Comparison of ENCODE assay signal across 15 cellular contexts in the genomic region with DNA sequence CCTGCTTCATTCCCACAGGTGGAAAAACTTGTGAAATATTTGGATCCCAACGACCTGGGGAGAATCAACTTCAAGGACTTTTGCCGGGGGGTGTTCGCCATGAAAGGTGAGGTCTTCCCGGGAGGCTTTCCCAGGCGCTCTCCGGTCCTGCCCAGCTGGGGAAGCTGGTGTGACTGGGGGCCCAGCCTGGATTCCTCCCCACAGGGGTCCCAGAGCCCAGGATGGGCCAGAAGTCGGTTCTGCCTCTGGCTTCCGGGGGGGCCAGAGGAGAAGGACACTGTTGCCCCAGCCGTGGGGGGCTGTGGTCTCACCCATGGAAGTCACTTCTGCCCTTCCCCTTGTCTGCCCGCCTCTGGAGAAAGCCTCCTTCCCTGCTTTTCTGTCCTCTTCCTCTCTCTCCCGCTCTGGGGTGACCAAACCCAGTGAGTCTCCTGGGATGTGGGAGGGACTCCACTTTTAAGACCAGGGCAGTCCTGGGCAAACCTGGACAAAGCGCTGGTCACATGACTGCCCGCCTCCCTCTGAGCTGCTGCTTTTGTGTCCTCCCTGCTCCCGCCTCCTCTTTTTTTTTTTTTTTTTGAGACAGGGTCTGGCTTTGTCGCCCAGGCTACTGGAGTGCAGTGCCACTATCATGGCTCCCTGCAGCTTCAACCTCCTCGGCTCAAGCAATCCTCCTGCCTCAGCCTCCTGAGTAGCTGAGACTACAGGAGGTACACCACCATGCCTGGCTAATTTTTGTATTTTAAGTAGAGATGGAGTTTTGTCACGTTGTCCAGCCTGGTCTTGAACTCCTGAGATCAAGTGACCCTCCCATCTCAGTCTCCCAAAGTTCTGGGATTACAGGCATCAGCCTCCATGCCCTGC. TPM values are rescaled to one million over a fixed set of nuclear protein-coding genes. Genes with fewer than 3 reads are reported as not detected.
A peak's percentile ranks its signal among the peaks of the same experiment; 100 is the strongest.
DNase-seq lines count a peak whose midpoint lies in the region; ATAC-seq and TF ChIP-seq lines count a peak whose summit lies in the region.
"Had no signal": no experiment of that assay in that cellular context is flagged by ENCODE, and none has a peak within 500 bp of the region (broad histone marks: within the 10 kb centered on the region; RNA-seq: fewer than 3 reads in every experiment).

No MANE protein-coding gene starts in this region.

- H3K79me2 ChIP-seq in GM23338 (replicated peaks; ENCODE audit: insufficient read depth) = no peaks in the 10 kb centered on the region

- H3K36me3 ChIP-seq in GM23338 (ENCODE audit: insufficient read depth) = no peaks in the 10 kb centered on the region

- H3K4me1 ChIP-seq in GM23338 (ENCODE audit: insufficient read depth) = no peaks in the 10 kb centered on the region

- no peaks in the 10 kb centered on the region for H3K9me2 ChIP-seq in GM23338 (ENCODE audit: insufficient read depth)

- H3K4me2 ChIP-seq in GM23338 = no peak overlapping the region

- H3K27me3 Mint-ChIP-seq in GM23338 (ENCODE audit: insufficient read depth, low read depth, poor library complexity) (peaks cover 6% of the 10 kb centered on the region), chondrocyte (ENCODE audit: low read depth) (peaks cover 42% of the 10 kb centered on the region), neural crest cell (ENCODE audit: low read depth) (peaks cover 20% of the 10 kb centered on the region)

- H3K4me1 Mint-ChIP-seq in GM23338 = peaks cover 13% of the 10 kb centered on the region
- no peaks in the 10 kb centered on the region for H3K4me1 Mint-ChIP-seq in chondrocyte (ENCODE audit: low read depth)
- peaks cover 21% of the 10 kb centered on the region for H3K4me1 Mint-ChIP-seq in neural crest cell

- H3K4me3 Mint-ChIP-seq in GM23338 = no peak overlapping the region; the same call in 2 of the 3 replicates
- no peak overlapping the region for H3K4me3 Mint-ChIP-seq in chondrocyte (ENCODE audit: unreplicated experiment)
- H3K4me3 Mint-ChIP-seq in neural crest cell = peak overlapping the region; percentile 79
- H3K4me3 Mint-ChIP-seq: activated CD4-positive, alpha-beta memory T cell treated with anti-CD3 and anti-CD28 coated beads, Interleukin-2, amount 10 ng/mL, durations not matched to agents 7 days and 5 days had no signal

- H3K36me3 Mint-ChIP-seq in GM23338 (ENCODE audit: low read depth) = no peaks in the 10 kb centered on the region
- no peaks in the 10 kb centered on the region for H3K36me3 Mint-ChIP-seq in chondrocyte (ENCODE audit: low read depth)
- H3K36me3 Mint-ChIP-seq in neural crest cell (ENCODE audit: low read depth) = no peaks in the 10 kb centered on the region

- peak overlapping the region; percentile 89; the same call in 1 of the 2 replicates for H3K27ac Mint-ChIP-seq in GM23338
- no peak overlapping the region for H3K27ac Mint-ChIP-seq in chondrocyte (ENCODE audit: unreplicated experiment)
- H3K27ac Mint-ChIP-seq in neural crest cell (ENCODE audit: unreplicated experiment) = peak overlapping the region; percentile 98
- H3K27ac Mint-ChIP-seq: activated CD4-positive, alpha-beta memory T cell treated with anti-CD3 and anti-CD28 coated beads, Interleukin-2, amount 10 ng/mL, durations not matched to agents 7 days and 5 days had no signal

- no peaks in the 10 kb centered on the region; the same call in 2 of the 3 replicates for H3K9me3 Mint-ChIP-seq in GM23338
- H3K9me3 Mint-ChIP-seq in chondrocyte (ENCODE audit: low read depth) = peaks cover 3% of the 10 kb centered on the region
- no peaks in the 10 kb centered on the region for H3K9me3 Mint-ChIP-seq in neural crest cell
- H3K9me3 Mint-ChIP-seq: activated CD4-positive, alpha-beta memory T cell treated with anti-CD3 and anti-CD28 coated beads, Interleukin-2, amount 10 ng/mL, durations not matched to agents 7 days and 5 days had no signal

- H3K4me3 ChIP-seq in GM23338 = no peak overlapping the region
- H3K4me3 ChIP-seq: dorsolateral prefrontal cortex, GM12878, skin epidermis had no signal

- H3K27ac ChIP-seq in GM23338 (ENCODE audit: low read depth) = no peak overlapping the region
- H3K27ac ChIP-seq: skin epidermis, WERI-Rb-1 had no signal

- DNase-seq in GM23338 (ENCODE audit: low spot score) (no peak), M059J (ENCODE audit: low read depth) (peak; percentile 20), chondrocyte (ENCODE audit: low spot score) (peak; percentile 64), neural crest cell (ENCODE audit: low read depth, low spot score) (peak; percentile 40), CD1c-positive myeloid dendritic cell (ENCODE audit: extremely low spot score) (no peak), HK-2 (ENCODE audit: unreplicated experiment) (no peak), GF-D8 (lab: John Stamatoyannopoulos, UW) (no peak)
- DNase-seq: activated CD4-positive, alpha-beta memory T cell treated with anti-CD3 and anti-CD28 coated beads, Interleukin-2, amount 10 ng/mL, durations not matched to agents 7 days and 5 days; dorsolateral prefrontal cortex; NCI-H187; WERI-Rb-1 had no signal

- no peak overlapping the region; the same call in 1 of the 2 replicates for H2AFZ ChIP-seq in GM23338

- H3F3A ChIP-seq in GM23338 (replicated peaks; ENCODE audit: low read depth) = no peaks in the 10 kb centered on the region

- TF ChIP-seq CTCF in GM23338 (conservative IDR thresholded peaks at IDR 0.05; ENCODE audit: low read depth in 2 of 2) (no peak), chondrocyte (IDR thresholded peaks at IDR 0.05) (no peak), neural crest cell (conservative IDR thresholded peaks at IDR 0.05) (no peak)

- no peaks in the 10 kb centered on the region for H3K27me3 ChIP-seq in GM23338 (ENCODE audit: insufficient read depth)
- H3K27me3 ChIP-seq: dorsolateral prefrontal cortex had no signal

- no peaks in the 10 kb centered on the region for H4K20me1 ChIP-seq in GM23338 (replicated peaks; ENCODE audit: insufficient read depth)

- ATAC-seq in GM23338 (peak; percentile 74), HG03378 (IDR thresholded peaks at IDR 0.05; ENCODE audit: unreplicated experiment) (no peak)
- ATAC-seq: esophagus mucosa had no signal

TF ChIP-seq in GM23338, 12 proteins besides CTCF, POLR2A, EP300 and RAD21 (continues in another document):
- no peak for TF ChIP-seq STAT1 (IDR thresholded peaks at IDR 0.05; ENCODE audit: unreplicated experiment)
- TF ChIP-seq EZH2 (IDR thresholded peaks at IDR 0.05; ENCODE audit: low read depth, unreplicated experiment) = no peak
- TF ChIP-seq ZNF331 (CRISPR knock-in tag; IDR thresholded peaks at IDR 0.05; ENCODE audit: low read depth) = no peak
- no peak for TF ChIP-seq POLR2AphosphoS5 (IDR thresholded peaks at IDR 0.05; ENCODE audit: low read depth)
- TF ChIP-seq NANOG (IDR thresholded peaks at IDR 0.05; ENCODE audit: borderline replicate concordance) = no peak

RNA-seq across cellular contexts. Expression of a gene that starts 40.6 kb away (rescaled TPM):
- total RNA-seq in GM23338 (2014; rRNA removed; shearing (Covaris generic)) = 65.1 and 65.6 TPM in 2 replicates
- polyA plus RNA-seq in GM23338 (2016; fragmentation: Nextera tagmentation; extraction: Ambion mirVana) = 26.0 and 26.7 TPM in 2 replicates
- total RNA-seq in M059J (2014; rRNA removed; shearing (Covaris generic)) = 2.0 and 2.7 TPM in 2 replicates
- total RNA-seq in chondrocyte (0.30 to 0.94 TPM (median 0.59 TPM) in 3 replicates), neural crest cell (7.4 and 8.0 TPM in 2 replicates)

Comparison
In these comparisons a context has a peak if more than half of its experiments do, and no peak if none do; other contexts are left out.
1. DNase-seq: peak in M059J (single experiment), chondrocyte (single experiment) and neural crest cell (single experiment); none in GM23338 (single experiment), CD1c-positive myeloid dendritic cell (single experiment), HK-2 (single experiment) and GF-D8 (single experiment).